19 cellular contexts compared by ENCODE assay signal in the genomic region with DNA sequence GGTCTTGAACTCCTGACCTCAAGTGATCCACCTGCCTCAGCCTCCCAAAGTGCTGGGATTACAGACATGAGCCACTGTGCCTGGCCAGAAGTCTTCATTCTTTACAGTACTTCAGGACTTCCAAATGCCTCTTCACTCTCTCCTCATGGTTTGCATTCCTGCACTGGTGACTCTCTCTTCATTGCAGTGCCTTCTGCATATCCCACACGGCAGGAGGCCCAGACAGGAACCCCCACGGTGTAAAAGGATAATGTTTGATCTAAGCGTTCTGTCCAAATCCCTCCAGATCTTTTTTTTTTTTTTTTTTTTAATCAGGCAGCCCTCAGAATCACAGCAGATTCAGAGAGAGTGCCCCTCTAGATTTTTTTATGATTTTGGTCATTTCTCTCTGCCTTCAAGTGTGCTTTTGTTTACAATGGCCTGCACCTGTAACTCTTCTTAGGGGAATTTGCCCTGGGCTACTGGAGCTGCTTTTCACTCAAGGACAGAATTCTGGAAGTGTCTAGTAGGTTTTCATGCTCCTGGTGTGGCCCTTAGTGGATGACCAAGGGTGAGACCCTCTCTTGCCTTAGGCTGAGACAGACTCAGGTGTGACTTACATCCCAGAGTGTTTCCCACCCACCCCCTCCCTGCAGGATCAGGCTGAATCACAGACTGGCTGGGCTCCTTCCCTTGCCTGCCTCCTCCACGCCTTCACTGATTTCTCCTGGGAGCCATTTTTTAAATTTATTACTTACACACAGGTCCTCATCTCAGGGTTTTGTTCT. TPM values are rescaled to one million over a fixed set of nuclear protein-coding genes. Genes with fewer than 3 reads are reported as not detected.
A peak's percentile ranks its signal among the peaks of the same experiment; 100 is the strongest.
DNase-seq lines count a peak whose midpoint lies in the region; ATAC-seq and TF ChIP-seq lines count a peak whose summit lies in the region.
"Had no signal": no experiment of that assay in that cellular context is flagged by ENCODE, and none has a peak within 500 bp of the region (broad histone marks: within the 10 kb centered on the region; RNA-seq: fewer than 3 reads in every experiment).

No MANE protein-coding gene starts in this region.

- CTCF ChIA-PET in WTC11 (lab: Charles Lee): interaction anchor here (0.8 to 3.5 kb wide), 2 partner anchors 13 kb away, joined by 4 to 13 read pairs; no protein-coding TSS in a partner anchor

- no peak overlapping the region for H3K27ac ChIP-seq in uterus
- H3K27ac ChIP-seq: heart left ventricle had no signal

- no peaks in the 10 kb centered on the region for H3K36me3 ChIP-seq in uterus
- H3K36me3 ChIP-seq: HAP-1, heart left ventricle had no signal

- H3K9me3 Mint-ChIP-seq in HFFc6 (no peaks in the 10 kb centered on the region), WTC11 (peaks cover 2% of the 10 kb centered on the region)
- H3K9me3 Mint-ChIP-seq in stimulated activated effector memory CD8-positive, alpha-beta T cell treated with anti-CD3 and anti-CD28 coated beads, Interleukin-12 subunit alpha, Interleukin-12 subunit beta, amount 100 ng/mL, for 72 hours: no peaks in the 10 kb centered on the region
- H3K9me3 Mint-ChIP-seq in T-helper 2 cell treated with Interferon-gamma antibody and Interleukin-4, amounts not matched to agents 5 μg/mL and 100 μg/mL, for 36 hours: no peaks in the 10 kb centered on the region
- H3K9me3 Mint-ChIP-seq: effector memory CD8-positive, alpha-beta T cell; memory B cell had no signal

- H3K27ac Mint-ChIP-seq in HFFc6 (peak overlapping the region; percentile 46; the same call in 1 of the 2 replicates), WTC11 (peak overlapping the region; percentile 89)
- no peak overlapping the region for H3K27ac Mint-ChIP-seq in stimulated activated effector memory CD8-positive, alpha-beta T cell treated with anti-CD3 and anti-CD28 coated beads, Interleukin-12 subunit alpha, Interleukin-12 subunit beta, amount 100 ng/mL, for 72 hours
- no peak overlapping the region for H3K27ac Mint-ChIP-seq in T-helper 2 cell treated with Interferon-gamma antibody and Interleukin-4, amounts not matched to agents 5 μg/mL and 100 μg/mL, for 36 hours
- H3K27ac Mint-ChIP-seq: effector memory CD8-positive, alpha-beta T cell; IgD-negative memory B cell; memory B cell had no signal

- peak; percentile 74 for DNase-seq in ACHN
- peak; percentile 47 for DNase-seq in HFFc6
- peak; percentile 53 for DNase-seq in WTC11 (ENCODE audit: low spot score)
- peak; percentile 60 for DNase-seq in iPS DF 19.7 (ENCODE audit: low read depth, low spot score)
- no peak for DNase-seq in stimulated activated effector memory CD8-positive, alpha-beta T cell treated with anti-CD3 and anti-CD28 coated beads, Interleukin-12 subunit alpha, Interleukin-12 subunit beta, amount 100 ng/mL, for 72 hours (ENCODE audit: low spot score in 2 of 2)
- DNase-seq in mucosa of gallbladder (ENCODE audit: low spot score): no peak
- DNase-seq in uterus: no peak
- DNase-seq in T-helper 2 cell treated with Interferon-gamma antibody and Interleukin-4, amounts not matched to agents 5 μg/mL and 100 μg/mL, for 36 hours (ENCODE audit: low spot score): no peak
- DNase-seq: activated CD4-positive, CD25-positive, alpha-beta regulatory T cell treated with anti-CD3 and anti-CD28 coated beads, Interleukin-2, amount 50 U/mL, for 72 hours; activated T-cell treated with anti-CD3 and anti-CD28 coated beads, Interleukin-2, amount 50 U/mL, for 48 hours; AML-193; amniotic stem cell; DND-41; effector memory CD8-positive, alpha-beta T cell; heart left ventricle; NCI-H2029 had no signal

- TF ChIP-seq POLR2A in uterus (IDR thresholded peaks at IDR 0.05): no peak

- H3K36me3 Mint-ChIP-seq in HFFc6 (ENCODE audit: low read depth) (no peaks in the 10 kb centered on the region), WTC11 (no peaks in the 10 kb centered on the region)
- H3K36me3 Mint-ChIP-seq in stimulated activated effector memory CD8-positive, alpha-beta T cell treated with anti-CD3 and anti-CD28 coated beads, Interleukin-12 subunit alpha, Interleukin-12 subunit beta, amount 100 ng/mL, for 72 hours: no peaks in the 10 kb centered on the region
- H3K36me3 Mint-ChIP-seq in T-helper 2 cell treated with Interferon-gamma antibody and Interleukin-4, amounts not matched to agents 5 μg/mL and 100 μg/mL, for 36 hours (ENCODE audit: low read depth): no peaks in the 10 kb centered on the region
- H3K36me3 Mint-ChIP-seq: memory B cell had no signal

- no peaks in the 10 kb centered on the region for H3K27me3 ChIP-seq in uterus
- H3K27me3 ChIP-seq: heart left ventricle had no signal

- H3K9me3 ChIP-seq in uterus: no peaks in the 10 kb centered on the region
- H3K9me3 ChIP-seq: HAP-1, heart left ventricle had no signal

- H3K4me1 Mint-ChIP-seq in HFFc6 (ENCODE audit: low read depth) (peaks cover 32% of the 10 kb centered on the region), WTC11 (peaks cover 51% of the 10 kb centered on the region)
- H3K4me1 Mint-ChIP-seq in stimulated activated effector memory CD8-positive, alpha-beta T cell treated with anti-CD3 and anti-CD28 coated beads, Interleukin-12 subunit alpha, Interleukin-12 subunit beta, amount 100 ng/mL, for 72 hours: no peaks in the 10 kb centered on the region
- no peaks in the 10 kb centered on the region for H3K4me1 Mint-ChIP-seq in T-helper 2 cell treated with Interferon-gamma antibody and Interleukin-4, amounts not matched to agents 5 μg/mL and 100 μg/mL, for 36 hours (ENCODE audit: low read depth)
- H3K4me1 Mint-ChIP-seq: IgD-negative memory B cell, memory B cell had no signal

- TF ChIP-seq CTCF in HFFc6 (IDR thresholded peaks at IDR 0.05): no peak
- no peak for TF ChIP-seq CTCF in WTC11 (IDR thresholded peaks at IDR 0.05)
- TF ChIP-seq CTCF in uterus (IDR thresholded peaks at IDR 0.05): no peak

- in situ Hi-C loops in ACHN (cut with HindIII; ENCODE audit: low pct_ligation_motif_present, low pct_unique_long_range_greater_than_20kb, low sequenced_read_pairs): no loop called here

- POLR2A ChIA-PET in WTC11 (lab: Charles Lee): interaction anchor here (0.6 kb wide), 1 partner anchor 20 kb away, joined by 3 read pairs; a partner anchor contains a TSS

- H3K4me1 ChIP-seq in uterus: no peaks in the 10 kb centered on the region
- H3K4me1 ChIP-seq: heart left ventricle had no signal

- ATAC-seq in WTC11: peak; percentile 82
- no peak for ATAC-seq in stimulated activated effector memory CD8-positive, alpha-beta T cell treated with anti-CD3 and anti-CD28 coated beads, Interleukin-12 subunit alpha, Interleukin-12 subunit beta, amount 100 ng/mL, for 72 hours
- ATAC-seq: effector memory CD8-positive, alpha-beta T cell; heart left ventricle had no signal

- H3K27me3 Mint-ChIP-seq in HFFc6 (ENCODE audit: insufficient read depth) (no peaks in the 10 kb centered on the region), WTC11 (ENCODE audit: low read depth) (no peaks in the 10 kb centered on the region; the same call in 1 of the 2 replicates)
- H3K27me3 Mint-ChIP-seq in T-helper 2 cell treated with Interferon-gamma antibody and Interleukin-4, amounts not matched to agents 5 μg/mL and 100 μg/mL, for 36 hours (ENCODE audit: low read depth): peaks cover 4% of the 10 kb centered on the region
- H3K27me3 Mint-ChIP-seq: effector memory CD8-positive, alpha-beta T cell; IgD-negative memory B cell had no signal

- H3K4me3 Mint-ChIP-seq in HFFc6 (no peak overlapping the region), WTC11 (no peak overlapping the region)
- H3K4me3 Mint-ChIP-seq in stimulated activated effector memory CD8-positive, alpha-beta T cell treated with anti-CD3 and anti-CD28 coated beads, Interleukin-12 subunit alpha, Interleukin-12 subunit beta, amount 100 ng/mL, for 72 hours: no peak overlapping the region
- H3K4me3 Mint-ChIP-seq in T-helper 2 cell treated with Interferon-gamma antibody and Interleukin-4, amounts not matched to agents 5 μg/mL and 100 μg/mL, for 36 hours: no peak overlapping the region
- H3K4me3 Mint-ChIP-seq: effector memory CD8-positive, alpha-beta T cell; memory B cell had no signal

- no peak overlapping the region for H3K4me3 ChIP-seq in uterus
- H3K4me3 ChIP-seq: HAP-1, heart left ventricle had no signal

- intact Hi-C loops in uterus (cut with DNase I; ENCODE audit: low total_unique reads): no loop called here

TF ChIP-seq in WTC11, 78 proteins besides CTCF, POLR2A, EP300 and RAD21:
- TF ChIP-seq TEAD1 (CRISPR knock-in tag; IDR thresholded peaks at IDR 0.05) (peak; percentile 33; the same call in 1 of the 2 replicates), FOXJ3 (CRISPR knock-in tag; IDR thresholded peaks at IDR 0.05; ENCODE audit: borderline replicate concordance) (no peak)

RNA-seq across cellular contexts. Expression of a gene that starts 19.8 kb away (rescaled TPM):
- 10 to 100 TPM; 45.0 to 62.6 (median 54.0) TPM for total RNA-seq in HFFc6 (2021; fragmentation: NEBNext Ultra II Directional; extraction: Animal tissue kit (Norgen Biotek cat#: 25700))
- 33.6 to 39.0 TPM (median 35.4 TPM) in 3 replicates for total RNA-seq in WTC11 (2021)
- 50.8 TPM for total RNA-seq in mucosa of gallbladder
- 100 to 1,000 TPM in 2 of 4 donors, 10 to 100 TPM in 2; 40.9 to 158 (median 113) TPM for total RNA-seq in uterus

Comparison
In these comparisons a context has a peak if more than half of its experiments do, and no peak if none do; other contexts are left out.
1. DNase-seq: peak in ACHN (single experiment), HFFc6 (single experiment), WTC11 (single experiment) and iPS DF 19.7 (single experiment); none in stimulated activated effector memory CD8-positive, alpha-beta T cell treated with anti-CD3 and anti-CD28 coated beads, Interleukin-12 subunit alpha, Interleukin-12 subunit beta, amount 100 ng/mL, for 72 hours (0 of 2), mucosa of gallbladder (single experiment), uterus (0 of 2) and T-helper 2 cell treated with Interferon-gamma antibody and Interleukin-4, amounts not matched to agents 5 μg/mL and 100 μg/mL, for 36 hours (single experiment).
2. H3K27ac Mint-ChIP-seq: peak in HFFc6 (single experiment) and WTC11 (single experiment); none in stimulated activated effector memory CD8-positive, alpha-beta T cell treated with anti-CD3 and anti-CD28 coated beads, Interleukin-12 subunit alpha, Interleukin-12 subunit beta, amount 100 ng/mL, for 72 hours (single experiment) and T-helper 2 cell treated with Interferon-gamma antibody and Interleukin-4, amounts not matched to agents 5 μg/mL and 100 μg/mL, for 36 hours (single experiment).